In the genomic region with DNA sequence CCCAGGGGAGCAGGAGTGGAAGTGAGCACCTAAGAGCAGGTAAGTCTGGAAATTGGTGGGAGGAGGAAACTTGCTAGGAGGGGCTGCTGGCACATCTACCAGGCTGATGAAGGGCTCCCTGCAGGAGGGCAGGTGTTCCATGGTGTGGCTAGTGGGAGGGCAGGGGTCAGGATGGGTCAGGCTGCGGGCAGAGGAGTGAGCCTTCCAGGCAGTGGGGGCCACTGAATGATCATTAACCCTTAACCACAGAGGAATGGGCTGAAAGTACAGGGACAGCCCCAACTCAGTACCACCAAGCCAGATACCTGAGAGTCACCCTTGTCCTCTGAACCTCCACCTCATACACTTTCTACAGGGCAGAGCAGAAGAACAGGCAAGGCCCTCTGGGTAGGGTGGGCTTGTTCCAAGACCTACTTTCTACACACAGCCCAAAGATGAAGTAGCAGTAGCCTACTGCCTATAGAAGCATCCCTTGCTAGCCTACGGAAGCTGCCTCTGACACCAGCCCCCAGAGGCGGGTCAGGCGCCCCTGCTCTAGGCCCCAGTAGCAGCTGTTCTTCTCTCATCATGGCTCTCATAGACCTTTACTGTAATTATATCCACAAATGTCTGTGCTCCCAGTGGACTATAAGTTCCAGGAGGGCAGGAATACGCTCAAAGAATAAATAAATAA, we compare ENCODE assay signal across 18 cellular contexts.
DNase-seq lines count a peak whose midpoint lies in the region; ATAC-seq and TF ChIP-seq lines count a peak whose summit lies in the region.
"Had no signal": no experiment of that assay in that cellular context is flagged by ENCODE, and none has a peak within 500 bp of the region (broad histone marks: within the 10 kb centered on the region; RNA-seq: fewer than 3 reads in every experiment).

No MANE protein-coding gene starts in this region.

- no peak for ATAC-seq in HG02938 (IDR thresholded peaks at IDR 0.05; ENCODE audit: unreplicated experiment)

- CTCF ChIA-PET in GM10248 (lab: Yijun Ruan, JAX), result interaction anchor here (0.7 to 1.1 kb wide), 2 partner anchors 11 to 58 kb away, joined by 3 to 5 read pairs; no protein-coding TSS in a partner anchor

- POLR2A ChIA-PET in GM10248 (lab: Yijun Ruan, JAX), result no interaction called here

- TF ChIP-seq CTCF in GM10248 (IDR thresholded peaks at IDR 0.05; ENCODE audit: control extremely low read depth, extremely low read depth, low read depth, missing control alignments), result no peak

- DNase-seq in AG20443 (ENCODE audit: low spot score), result peak; percentile 2
- peak; percentile 5 for DNase-seq in GM10248 (ENCODE audit: extremely low spot score)
- peak; percentile 22 for DNase-seq in islet precursor cell
- peak; percentile 47 for DNase-seq in retina
- DNase-seq in UCSD-AML1 (lab: John Stamatoyannopoulos, UW; ENCODE audit: unreplicated experiment), result no peak
- no peak for DNase-seq in GDM1 (lab: John Stamatoyannopoulos, UW)
- DNase-seq: C1 segment of cervical spinal cord; CD8-positive, alpha-beta memory T cell; DMS79; IMR-90; NCI-H1436; NCI-H2029; NCI-H446; NCI-H748 treated with DMSO at 0.1 percent for 48 hours; NK-92 treated with Interleukin-12 subunit alpha and Interleukin-12 subunit beta, amount 100 ng/mL, for 24 hours; Right ventricle myocardium superior; SK-N-SH had no signal

Comparison
In these comparisons a context has a peak if more than half of its experiments do, and no peak if none do; other contexts are left out.
1. DNase-seq: peak in AG20443 (single experiment), GM10248 (single experiment), islet precursor cell (single experiment) and retina (single experiment); none in UCSD-AML1 (single experiment) and GDM1 (single experiment).